In genomic region chr11:117011541-117011908, GRCh38 we compare ENCODE assay signal across 11 cellular contexts.
A peak's percentile ranks its signal among the peaks of the same experiment; 100 is the strongest.
DNase-seq lines count a peak whose midpoint lies in the region; ATAC-seq and TF ChIP-seq lines count a peak whose summit lies in the region.
"Had no signal": no experiment of that assay in that cellular context is flagged by ENCODE, and none has a peak within 500 bp of the region (broad histone marks: within the 10 kb centered on the region; RNA-seq: fewer than 3 reads in every experiment).

No MANE protein-coding gene starts in this region.

- H3K79me2 ChIP-seq in ACC112 (ENCODE audit: control insufficient read depth, insufficient read depth, low read length, unreplicated experiment): peaks cover 9% of the 10 kb centered on the region
- H3K79me2 ChIP-seq in HCT116 (ENCODE audit: insufficient read depth, low read length): peaks cover 31% of the 10 kb centered on the region

- peaks cover 6% of the 10 kb centered on the region for H3K36me3 Mint-ChIP-seq in activated T-helper 1 cell treated with anti-CD3 and anti-CD28 coated beads, Interleukin-12 subunit alpha, Interleukin-12 subunit beta, Interleukin-2, Interleukin-4 antibody, amounts not matched to agents 30 ng/mL and 10 ng/mL and 1 ng/mL, durations not matched to agents 14 hours and 24 hours and 36 hours (ENCODE audit: low read depth)
- no peaks in the 10 kb centered on the region for H3K36me3 Mint-ChIP-seq in endothelial cell (ENCODE audit: low read depth, unreplicated experiment)

- TF ChIP-seq CTCF in HCT116 (IDR thresholded peaks at IDR 0.05 in 2 of 3, conservative IDR thresholded peaks at IDR 0.05 in 1 of 3; ENCODE audit: borderline replicate concordance in 1 of 3, insufficient read depth in 1 of 3, low read depth in 2 of 3, low read length in 2 of 3): no peak
- TF ChIP-seq CTCF in foreskin keratinocyte (conservative IDR thresholded peaks at IDR 0.05): no peak
- TF ChIP-seq CTCF in endothelial cell (IDR thresholded peaks at IDR 0.05; ENCODE audit: unreplicated experiment): no peak

- no TSS peak for BruUV-seq in HCT116 (replicated peaks; lab: Mats Ljungman, UMichigan)

- H3K9ac ChIP-seq in HCT116 (ENCODE audit: low read length): no peak overlapping the region

- POLR2A ChIA-PET in HCT116 (lab: Charles Lee): no interaction called here

- H3K9me2 ChIP-seq in HCT116 (ENCODE audit: insufficient read depth): no peaks in the 10 kb centered on the region

- TF ChIP-seq RAD21 in HCT116 (IDR thresholded peaks at IDR 0.05; ENCODE audit: low read depth): no peak

- no peak overlapping the region for H2AFZ ChIP-seq in ACC112 (ENCODE audit: low read length, unreplicated experiment)
- H2AFZ ChIP-seq in HCT116 (ENCODE audit: low read depth, low read length, poor library complexity, severe bottlenecking): no peak overlapping the region

- DNase-seq in HCT116 (ENCODE audit: low read depth, low spot score) (no peak), foreskin keratinocyte (no peak), iPS-NIHi7 (ENCODE audit: extremely low spot score) (no peak), HUDEP-2 (lab: John Stamatoyannopoulos, UW; ENCODE audit: unreplicated experiment in 76 of 76) (no peak), endothelial cell (ENCODE audit: low spot score) (no peak)
- no peak for DNase-seq in activated T-helper 1 cell treated with anti-CD3 and anti-CD28 coated beads, Interleukin-12 subunit alpha, Interleukin-12 subunit beta, Interleukin-2, Interleukin-4 antibody, amounts not matched to agents 30 ng/mL and 10 ng/mL and 1 ng/mL, durations not matched to agents 14 hours and 24 hours and 36 hours (ENCODE audit: low spot score)
- DNase-seq: Caco-2, mucosa of descending colon, right lobe of liver had no signal

- H3K4me1 Mint-ChIP-seq in activated T-helper 1 cell treated with anti-CD3 and anti-CD28 coated beads, Interleukin-12 subunit alpha, Interleukin-12 subunit beta, Interleukin-2, Interleukin-4 antibody, amounts not matched to agents 30 ng/mL and 10 ng/mL and 1 ng/mL, durations not matched to agents 14 hours and 24 hours and 36 hours (ENCODE audit: low read depth): peaks cover 33% of the 10 kb centered on the region
- peaks cover 10% of the 10 kb centered on the region for H3K4me1 Mint-ChIP-seq in endothelial cell (ENCODE audit: unreplicated experiment)

- H3K27ac Mint-ChIP-seq in activated T-helper 1 cell treated with anti-CD3 and anti-CD28 coated beads, Interleukin-12 subunit alpha, Interleukin-12 subunit beta, Interleukin-2, Interleukin-4 antibody, amounts not matched to agents 30 ng/mL and 10 ng/mL and 1 ng/mL, durations not matched to agents 14 hours and 24 hours and 36 hours: peak overlapping the region; percentile 78
- no peak overlapping the region for H3K27ac Mint-ChIP-seq in endothelial cell (ENCODE audit: unreplicated experiment)

- H3K9me3 ChIP-seq in HCT116 (ENCODE audit: control insufficient read depth in 1 of 2, insufficient read depth in 1 of 2, low read depth in 1 of 2, low read length in 2 of 2): no peaks in the 10 kb centered on the region
- H3K9me3 ChIP-seq: Caco-2, mucosa of descending colon, right lobe of liver had no signal

- H3K4me3 ChIP-seq in ACC112 (ENCODE audit: low read depth, low read length) (no peak overlapping the region), HCT116 (replicated peaks in 1 of 2; ENCODE audit: low read depth in 1 of 2, low read length in 2 of 2) (no peak overlapping the region)
- H3K4me3 ChIP-seq: mucosa of descending colon, right lobe of liver had no signal

- intact Hi-C loops in HCT116 (cut with micrococcal nuclease): no loop called here
- intact Hi-C loops in activated T-helper 1 cell treated with anti-CD3 and anti-CD28 coated beads, Interleukin-12 subunit alpha, Interleukin-12 subunit beta, Interleukin-2, Interleukin-4 antibody, amounts not matched to agents 30 ng/mL and 10 ng/mL and 1 ng/mL, durations not matched to agents 14 hours and 24 hours and 36 hours (cut with micrococcal nuclease): loop anchor here (1.0 to 2.0 kb wide), 9 partner anchors 8 to 82 kb away; no protein-coding TSS in a partner anchor

- peak overlapping the region; percentile 87 for H3K27ac ChIP-seq in ACC112 (ENCODE audit: low read depth, low read length)
- no peak overlapping the region for H3K27ac ChIP-seq in HCT116 (ENCODE audit: low read depth, low read length)
- peak overlapping the region; percentile 59 for H3K27ac ChIP-seq in foreskin keratinocyte
- H3K27ac ChIP-seq: right lobe of liver had no signal

- H3K36me3 ChIP-seq in ACC112 (ENCODE audit: insufficient read depth, low read length): no peaks in the 10 kb centered on the region
- no peaks in the 10 kb centered on the region for H3K36me3 ChIP-seq in HCT116 (ENCODE audit: control insufficient read depth in 1 of 2, insufficient read depth in 2 of 2, low read length in 2 of 2)
- H3K36me3 ChIP-seq: right lobe of liver had no signal

- no peaks in the 10 kb centered on the region for H3K27me3 Mint-ChIP-seq in activated T-helper 1 cell treated with anti-CD3 and anti-CD28 coated beads, Interleukin-12 subunit alpha, Interleukin-12 subunit beta, Interleukin-2, Interleukin-4 antibody, amounts not matched to agents 30 ng/mL and 10 ng/mL and 1 ng/mL, durations not matched to agents 14 hours and 24 hours and 36 hours (ENCODE audit: insufficient read depth)
- H3K27me3 Mint-ChIP-seq in endothelial cell (ENCODE audit: unreplicated experiment): no peaks in the 10 kb centered on the region

- H3K9me3 Mint-ChIP-seq in activated T-helper 1 cell treated with anti-CD3 and anti-CD28 coated beads, Interleukin-12 subunit alpha, Interleukin-12 subunit beta, Interleukin-2, Interleukin-4 antibody, amounts not matched to agents 30 ng/mL and 10 ng/mL and 1 ng/mL, durations not matched to agents 14 hours and 24 hours and 36 hours: peaks cover under 1% of the 10 kb centered on the region
- no peaks in the 10 kb centered on the region for H3K9me3 Mint-ChIP-seq in endothelial cell (ENCODE audit: unreplicated experiment)

- RAD21 ChIA-PET in HCT116 (lab: Charles Lee; ENCODE audit: low non-redundant PET in 1 of 2, low total read pairs in 2 of 2, uncharacterized antibody in 2 of 2, unreplicated experiment in 2 of 2): no interaction called here

- H3K4me3 Mint-ChIP-seq in activated T-helper 1 cell treated with anti-CD3 and anti-CD28 coated beads, Interleukin-12 subunit alpha, Interleukin-12 subunit beta, Interleukin-2, Interleukin-4 antibody, amounts not matched to agents 30 ng/mL and 10 ng/mL and 1 ng/mL, durations not matched to agents 14 hours and 24 hours and 36 hours: no peak overlapping the region
- no peak overlapping the region for H3K4me3 Mint-ChIP-seq in endothelial cell (ENCODE audit: unreplicated experiment)

- peak overlapping the region; percentile 40 for H3K4me2 ChIP-seq in HCT116 (ENCODE audit: low read length)

- no peak for TF ChIP-seq POLR2A in HCT116 (IDR thresholded peaks at IDR 0.05; ENCODE audit: borderline replicate concordance, extremely low read depth, insufficient read depth, insufficient read length)

- H3K27me3 ChIP-seq in ACC112 (ENCODE audit: insufficient read depth, low read length): no peaks in the 10 kb centered on the region
- H3K27me3 ChIP-seq in HCT116 (ENCODE audit: insufficient read depth, low read length): no peaks in the 10 kb centered on the region
- H3K27me3 ChIP-seq in foreskin keratinocyte: no peaks in the 10 kb centered on the region
- H3K27me3 ChIP-seq: right lobe of liver had no signal

- H3K4me1 ChIP-seq in ACC112 (ENCODE audit: control insufficient read depth, insufficient read depth, low read length, unreplicated experiment) (peaks cover 20% of the 10 kb centered on the region), HCT116 (ENCODE audit: control insufficient read depth in 1 of 2, insufficient read depth in 2 of 2, low read length in 2 of 2) (peaks cover 7 to 24% of the 10 kb centered on the region in 2 experiments), foreskin keratinocyte (peaks cover 20% of the 10 kb centered on the region)
- H3K4me1 ChIP-seq: Caco-2 had no signal

- no peaks in the 10 kb centered on the region for H4K20me1 ChIP-seq in HCT116 (ENCODE audit: insufficient read depth)

- CTCF ChIA-PET in HCT116 (lab: Charles Lee): interaction anchor here (0.7 kb wide), 1 partner anchor 8 kb away, joined by 3 read pairs; no protein-coding TSS in a partner anchor

- ATAC-seq in HCT116: peak; percentile 52; the same call in 1 of the 2 replicates
- peak; percentile 69 for ATAC-seq in foreskin keratinocyte
- ATAC-seq in HG02981 (IDR thresholded peaks at IDR 0.05; ENCODE audit: unreplicated experiment): no peak
- ATAC-seq: mucosa of descending colon, right lobe of liver had no signal

TF ChIP-seq in HCT116, 20 proteins besides CTCF, POLR2A, EP300 and RAD21:
- no peak for TF ChIP-seq SRF (IDR thresholded peaks at IDR 0.05; ENCODE audit: low read depth)
- 0 out of 2 replicates have a peak, but pooled peaks have one; percentile 3 for TF ChIP-seq SP1 (IDR thresholded peaks at IDR 0.05; ENCODE audit: low read depth)
